In the genomic region with DNA sequence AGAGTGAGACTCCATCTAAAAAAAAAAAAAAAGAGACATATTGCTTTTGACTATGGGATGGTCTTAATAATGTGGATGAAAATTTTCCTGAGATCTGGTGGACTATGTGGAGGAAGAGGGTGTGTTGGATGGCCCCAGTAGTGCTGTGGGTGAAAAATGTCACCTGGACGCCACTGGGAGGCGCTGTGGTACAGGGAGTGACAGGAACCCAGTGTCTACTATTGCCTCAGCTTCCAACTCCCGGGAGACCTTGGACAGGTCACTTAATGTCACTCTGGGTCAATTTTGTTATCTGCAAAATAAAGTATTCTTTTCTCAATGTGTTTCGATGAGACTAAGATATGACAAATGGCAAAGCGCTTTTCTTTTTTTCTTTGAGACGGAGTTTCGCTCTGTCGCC, we compare ENCODE assay signal across 8 cellular contexts. TPM values are rescaled to one million over a fixed set of nuclear protein-coding genes. Genes with fewer than 3 reads are reported as not detected.
DNase-seq lines count a peak whose midpoint lies in the region; ATAC-seq and TF ChIP-seq lines count a peak whose summit lies in the region.

No MANE protein-coding gene starts in this region.

- no peaks in the 10 kb centered on the region for H4K20me1 ChIP-seq in mammary epithelial cell (ENCODE audit: insufficient read depth, low read length)

- no TSS peak for BruUV-seq in mammary epithelial cell (replicated peaks; lab: Mats Ljungman, UMichigan)

- in situ Hi-C loops in mammary epithelial cell (cut with MboI; ENCODE audit: low sequenced_read_pairs in 2 of 2): loop anchor here (5.0 to 25.0 kb wide), 3 partner anchors 337 to 537 kb away; no protein-coding TSS in a partner anchor

- no peak overlapping the region for H3K4me3 ChIP-seq in mammary epithelial cell (replicated peaks in 1 of 3; ENCODE audit: insufficient read depth in 1 of 3, low read depth in 2 of 3, low read length in 3 of 3)

- no peak for TF ChIP-seq POLR2A in GM18505 (IDR thresholded peaks at IDR 0.05; ENCODE audit: borderline replicate concordance, extremely low read depth, insufficient read depth, insufficient read length)

- no peak overlapping the region for H3K9ac ChIP-seq in mammary epithelial cell (ENCODE audit: insufficient read depth, low read length)

- no peaks in the 10 kb centered on the region for H3K9me3 ChIP-seq in mammary epithelial cell (replicated peaks; ENCODE audit: insufficient read depth, low read length)

- intact Hi-C loops in mammary epithelial cell (cut with micrococcal nuclease): loop anchor here (2.0 kb wide), 2 partner anchors 336 to 546 kb away; no protein-coding TSS in a partner anchor

- no peak overlapping the region for H3K4me2 ChIP-seq in mammary epithelial cell (ENCODE audit: insufficient read depth, low read depth, low read length)

- no peaks in the 10 kb centered on the region for H3K36me3 ChIP-seq in mammary epithelial cell (ENCODE audit: insufficient read depth, low read length)

- dilution Hi-C loops in mammary epithelial cell (cut with HindIII; ENCODE audit: low sequenced_read_pairs): no loop called here

- TF ChIP-seq CTCF in GM12872 (IDR thresholded peaks at IDR 0.05; ENCODE audit: insufficient read depth, low read depth, low read length) (peak; percentile 90), mammary epithelial cell (conservative IDR thresholded peaks at IDR 0.05 in 1 of 2, IDR thresholded peaks at IDR 0.05 in 1 of 2; ENCODE audit: extremely low read depth in 1 of 2, insufficient read depth in 1 of 2, low read depth in 1 of 2, low read length in 2 of 2) (peak; percentile 93 to 94)

- no peaks in the 10 kb centered on the region for H3K4me1 ChIP-seq in mammary epithelial cell (ENCODE audit: insufficient read depth, low read length)

- ATAC-seq in GM18505 (IDR thresholded peaks at IDR 0.05; ENCODE audit: unreplicated experiment): no peak

- 50% methylated on average over 8 of the region's 8 CpGs for WGBS in mammary epithelial cell (ENCODE audit: low coverage, missing lambda C conversion rate)

- no peaks in the 10 kb centered on the region for H3K27me3 ChIP-seq in mammary epithelial cell (ENCODE audit: insufficient read depth, low read length)

- H3K79me2 ChIP-seq in mammary epithelial cell (ENCODE audit: insufficient read depth, low read length): no peaks in the 10 kb centered on the region

- DNase-seq in A172 (ENCODE audit: low spot score) (peak; percentile 55), LoVo (ENCODE audit: low spot score) (peak; percentile 62), T-helper 2 cell (peak in 4 of 5 experiments; percentile 16 to 67 (median 22)), mammary epithelial cell (peak; percentile 28), kidney glomerular epithelial cell (lab: John Stamatoyannopoulos, UW) (peak; percentile 23)
- DNase-seq in stimulated activated CD4-positive, alpha-beta T cell treated with anti-CD3 and anti-CD28 coated beads, Interleukin-4, amount 100 ng/mL, for 24 hours: peak; percentile 50

- no peak overlapping the region for H2AFZ ChIP-seq in mammary epithelial cell (ENCODE audit: low read depth, low read length)

- no peak overlapping the region for H3K27ac ChIP-seq in mammary epithelial cell (ENCODE audit: insufficient read depth, low read depth, low read length)

- CTCF ChIA-PET in mammary epithelial cell (lab: Charles Lee; ENCODE audit: low non-redundant PET): interaction anchor here (0.6 kb wide), 1 partner anchor 1159 kb away, joined by 7 read pairs; no protein-coding TSS in a partner anchor

RNA-seq across cellular contexts. Expression of a gene that starts 27.7 kb away (rescaled TPM):
- total RNA-seq in A172 (2014; rRNA removed; shearing (Covaris generic)): 13.8 and 14.4 TPM in 2 replicates
- 10 to 100 TPM; 15.6 to 15.8 TPM for total RNA-seq in mammary epithelial cell
- 14.1 TPM for polyA plus RNA-seq in mammary epithelial cell
- polyA minus RNA-seq in mammary epithelial cell: 16.7 TPM
